ENCODE assay signal across 19 cellular contexts in genomic region chr17:37463039-37463438, GRCh38. TPM values are rescaled to one million over a fixed set of nuclear protein-coding genes. Genes with fewer than 3 reads are reported as not detected.
DNase-seq lines count a peak whose midpoint lies in the region; ATAC-seq, FAIRE-seq and TF ChIP-seq lines count a peak whose summit lies in the region.
"Had no signal": no experiment of that assay in that cellular context is flagged by ENCODE, and none has a peak within 500 bp of the region (broad histone marks: within the 10 kb centered on the region; RNA-seq: fewer than 3 reads in every experiment).

No MANE protein-coding gene starts in this region.

- in situ Hi-C loops in HepG2 (cut with HindIII; ENCODE audit: extremely low pct_ligation_motif_present, low pct_unique_long_range_greater_than_20kb) (no loop called here), K562 (cut with MboI) (no loop called here)

- TF ChIP-seq CTCF in HepG2 (CRISPR knock-in tag; IDR thresholded peaks at IDR 0.05) (no peak), right lobe of liver (IDR thresholded peaks at IDR 0.05) (no peak), K562 (IDR thresholded peaks at IDR 0.05 in 2 of 3, conservative IDR thresholded peaks at IDR 0.05 in 1 of 3; ENCODE audit: insufficient read depth in 2 of 3, low read depth in 1 of 3, low read length in 3 of 3) (no peak)

- BruUV-seq in HepG2 (replicated peaks; lab: Mats Ljungman, UMichigan) = no TSS peak
- BruUV-seq in K562 (replicated peaks; lab: Mats Ljungman, UMichigan) = no TSS peak

- H2AFZ ChIP-seq in HepG2 (ENCODE audit: low read length) (no peak overlapping the region), K562 (ENCODE audit: low read depth, low read length) (no peak overlapping the region)

- no peaks in the 10 kb centered on the region for H4K20me1 ChIP-seq in HepG2 (ENCODE audit: insufficient read depth, low read length)
- no peaks in the 10 kb centered on the region for H4K20me1 ChIP-seq in K562 (replicated peaks; ENCODE audit: control insufficient read depth, insufficient read depth, low read length)
- H4K20me1 ChIP-seq: BLaER1 treated with 17β-estradiol and CSF1 and Interleukin-3, amounts not matched to agents 10 nM and 100 nM had no signal

- H3K27me3 ChIP-seq in HepG2 (ENCODE audit: control insufficient read depth in 1 of 2, insufficient read depth in 2 of 2, low read length in 2 of 2) (no peaks in the 10 kb centered on the region), right lobe of liver (no peaks in the 10 kb centered on the region), K562 (ENCODE audit: control insufficient read depth in 2 of 2, insufficient read depth in 2 of 2, low read length in 2 of 2) (no peaks in the 10 kb centered on the region)
- H3K27me3 ChIP-seq: BLaER1 treated with 17β-estradiol and CSF1 and Interleukin-3, amounts not matched to agents 10 nM and 100 nM had no signal

- TF ChIP-seq RAD21 in HepG2 (CRISPR knock-in tag; IDR thresholded peaks at IDR 0.05) (no peak), K562 (CRISPR knock-in tag; conservative IDR thresholded peaks at IDR 0.05 in 1 of 2, IDR thresholded peaks at IDR 0.05 in 1 of 2) (no peak)

- ATAC-seq in HepG2 = no peak
- no peak for ATAC-seq in right lobe of liver
- no peak for ATAC-seq in K562
- ATAC-seq: A549; CD8-positive, alpha-beta T cell had no signal

- H3K79me2 ChIP-seq in HepG2 (ENCODE audit: insufficient read depth, low read length) (no peaks in the 10 kb centered on the region), K562 (ENCODE audit: control insufficient read depth, insufficient read depth, low read length) (no peaks in the 10 kb centered on the region)

- no peak for TF ChIP-seq EP300 in HepG2 (IDR thresholded peaks at IDR 0.05; ENCODE audit: low read depth in 2 of 2, low read length in 2 of 2)
- TF ChIP-seq EP300 in HepG2 (CRISPR knock-in tag; IDR thresholded peaks at IDR 0.05; ENCODE audit: borderline replicate concordance) = no peak
- TF ChIP-seq EP300 in K562 (IDR thresholded peaks at IDR 0.05; ENCODE audit: low read length) = no peak

- FAIRE-seq in HepG2 (lab: Jason Lieb, UNC) (no peak), K562 (lab: Jason Lieb, UNC) (no peak)
- FAIRE-seq: A549, D721Med, G401.6, GM12892, GM18507 had no signal

- 93% methylated on average over 3 of the region's 3 CpGs for WGBS in HepG2 (ENCODE audit: low lambda C conversion rate)
- WGBS in right lobe of liver (ENCODE audit: insufficient coverage, low coverage, low lambda C conversion rate, missing lambda C conversion rate) = 100% methylated on average over 3 of the region's 3 CpGs
- 93% methylated on average over 3 of the region's 3 CpGs for WGBS in K562 (ENCODE audit: insufficient coverage, low coverage, missing lambda C conversion rate)

- POLR2A ChIA-PET in HepG2 (lab: Yijun Ruan, JAX) = no interaction called here
- POLR2A ChIA-PET in K562 (lab: Yijun Ruan, JAX) = interaction anchor here (1.4 kb wide), 1 partner anchor 15 kb away, joined by 5 read pairs; no protein-coding TSS in a partner anchor

- H3K27ac ChIP-seq in HepG2 (ENCODE audit: extremely low read length, insufficient read depth, low read length) = no peak overlapping the region
- no peak overlapping the region for H3K27ac ChIP-seq in right lobe of liver
- no peak overlapping the region for H3K27ac ChIP-seq in K562 (ENCODE audit: extremely low read depth, low read depth, low read length)
- H3K27ac ChIP-seq: 22Rv1; A549; BLaER1 treated with 17β-estradiol and CSF1 and Interleukin-3, amounts not matched to agents 10 nM and 100 nM; C4-2B had no signal

- TF ChIP-seq POLR2A in HepG2 (IDR thresholded peaks at IDR 0.05; ENCODE audit: insufficient read depth in 1 of 2, low read depth in 2 of 2, low read length in 2 of 2) (no peak), right lobe of liver (IDR thresholded peaks at IDR 0.05) (no peak), K562 (conservative IDR thresholded peaks at IDR 0.05) (no peak)

- H3K36me3 ChIP-seq in HepG2 (replicated peaks in 1 of 2; ENCODE audit: control insufficient read depth in 1 of 2, insufficient read depth in 2 of 2, low read length in 2 of 2) (peaks cover 1 to 17% of the 10 kb centered on the region in 2 experiments; a peak in 2 of 5 replicates), right lobe of liver (peaks cover 0 to 15% (median 4%) of the 10 kb centered on the region in 4 donors), K562 (ENCODE audit: control insufficient read depth, insufficient read depth, low read length) (peaks cover 38% of the 10 kb centered on the region; the same call in 2 of the 3 replicates)

- H3K9me1 ChIP-seq in K562 (ENCODE audit: control insufficient read depth, insufficient read depth, low read length) = no peaks in the 10 kb centered on the region

- H3K4me3 ChIP-seq in HepG2 (replicated peaks in 1 of 3; ENCODE audit: insufficient read depth in 1 of 3, low read depth in 2 of 3, low read length in 3 of 3) (no peak overlapping the region), right lobe of liver (no peak overlapping the region), K562 (no peak overlapping the region)
- H3K4me3 ChIP-seq: A549; BLaER1 treated with 17β-estradiol and CSF1 and Interleukin-3, amounts not matched to agents 10 nM and 100 nM had no signal

- DNase-seq in HepG2 (ENCODE audit: low spot score) = no peak
- DNase-seq in right lobe of liver = no peak
- no peak for DNase-seq in K562 (ENCODE audit: extremely low read depth in 1 of 4, low spot score in 3 of 4)
- DNase-seq in NCI-H1694 treated with DMSO at 0.1 percent for 48 hours (lab: John Stamatoyannopoulos, UW) = no peak
- DNase-seq: AML-193; Caco-2; Calu3; CD4-positive, alpha-beta T cell; CD8-positive, alpha-beta T cell; DMS79 treated with DMSO at 0.1 percent for 48 hours; GF-D8 had no signal

- intact Hi-C loops in HepG2 (cut with micrococcal nuclease; ENCODE audit: unreplicated experiment) = no loop called here
- intact Hi-C loops in right lobe of liver (cut with DNase I) = no loop called here
- intact Hi-C loops in K562 (cut with micrococcal nuclease) = no loop called here

- H3K9ac ChIP-seq in HepG2 (ENCODE audit: insufficient read depth, low read depth, low read length) = no peak overlapping the region
- H3K9ac ChIP-seq in K562 (ENCODE audit: insufficient read depth in 1 of 2, low read depth in 2 of 2, low read length in 2 of 2) = no peak overlapping the region
- H3K9ac ChIP-seq: BLaER1 treated with 17β-estradiol and CSF1 and Interleukin-3, amounts not matched to agents 10 nM and 100 nM had no signal

- H3K4me2 ChIP-seq in HepG2 (ENCODE audit: low read depth, low read length) = no peak overlapping the region
- H3K4me2 ChIP-seq in K562 (ENCODE audit: insufficient read depth, low read length) = no peak overlapping the region
- H3K4me2 ChIP-seq: A549; BLaER1 treated with 17β-estradiol and CSF1 and Interleukin-3, amounts not matched to agents 10 nM and 100 nM had no signal

- CTCF ChIA-PET in HepG2 (lab: Yijun Ruan, JAX; ENCODE audit: low intra/inter-chr PET ratio, low total read pairs) = no interaction called here
- CTCF ChIA-PET in K562 (lab: Yijun Ruan, JAX; ENCODE audit: low intra/inter-chr PET ratio) = no interaction called here

- H3K4me1 ChIP-seq in HepG2 (ENCODE audit: insufficient read depth, low read length) (no peaks in the 10 kb centered on the region), right lobe of liver (no peaks in the 10 kb centered on the region), K562 (replicated peaks in 1 of 2; ENCODE audit: control insufficient read depth in 2 of 2, insufficient read depth in 2 of 2, low read length in 2 of 2) (no peaks in the 10 kb centered on the region)
- H3K4me1 ChIP-seq: BLaER1 treated with 17β-estradiol and CSF1 and Interleukin-3, amounts not matched to agents 10 nM and 100 nM; Caco-2 had no signal

- H3K9me3 ChIP-seq in HepG2 (ENCODE audit: low read length) = no peaks in the 10 kb centered on the region
- H3K9me3 ChIP-seq in right lobe of liver = no peaks in the 10 kb centered on the region
- H3K9me3 ChIP-seq in K562 (replicated peaks; ENCODE audit: control insufficient read depth, insufficient read depth, low read depth, low read length) = no peaks in the 10 kb centered on the region
- H3K9me3 ChIP-seq: A549; BLaER1 treated with 17β-estradiol and CSF1 and Interleukin-3, amounts not matched to agents 10 nM and 100 nM; Caco-2 had no signal

RNA-seq across cellular contexts. Expression of gene DUSP14, which starts 26.7 kb away (rescaled TPM):
- 33.5 and 44.1 TPM in 2 replicates for total RNA-seq in HepG2 (2016; rRNA removed; fragmentation: Illumina TruSeq; extraction: Trizol)
- total RNA-seq in HepG2 (2016; cell fraction: cytosol; rRNA removed; fragmentation: Illumina TruSeq; extraction: Trizol; ENCODE audit: low read depth) = 18.8 and 21.5 TPM in 2 replicates
- 32.1 and 44.0 TPM in 2 replicates for total RNA-seq in HepG2 (2016; cell fraction: insoluble cytoplasmic fraction; rRNA removed; fragmentation: Illumina TruSeq; extraction: Trizol)
- 32.9 and 33.1 TPM in 2 replicates for total RNA-seq in HepG2 (2016; cell fraction: membrane; rRNA removed; fragmentation: Illumina TruSeq; extraction: Trizol)
- 11.9 and 15.3 TPM in 2 replicates for total RNA-seq in HepG2 (2016; cell fraction: nucleus; rRNA removed; fragmentation: Illumina TruSeq; extraction: Trizol)
- polyA plus RNA-seq in HepG2 (2011; rRNA removed) = 38.6 and 39.8 TPM in 2 replicates
- 39.9 and 43.8 TPM in 2 replicates for polyA plus RNA-seq in HepG2 (2011; cell fraction: cytosol; rRNA removed)
- 17.1 and 18.3 TPM in 2 replicates for polyA plus RNA-seq in HepG2 (2011; cell fraction: nucleus; rRNA removed)
- 17.8 and 27.2 TPM in 2 replicates for polyA plus RNA-seq in HepG2 (2012)
- 17.9 and 19.4 TPM in 2 replicates for polyA plus RNA-seq in HepG2 (2016; cell fraction: cytosol; fragmentation: Illumina TruSeq; extraction: Trizol; ENCODE audit: low read depth)
- 53.9 and 55.7 TPM in 2 replicates for polyA plus RNA-seq in HepG2 (2016; cell fraction: insoluble cytoplasmic fraction; fragmentation: Illumina TruSeq; extraction: Trizol; ENCODE audit: low read depth)
- 27.9 and 28.1 TPM in 2 replicates for polyA plus RNA-seq in HepG2 (2016; cell fraction: membrane; fragmentation: Illumina TruSeq; extraction: Trizol; ENCODE audit: low read depth)
- polyA plus RNA-seq in HepG2 (2016; cell fraction: nucleus; fragmentation: Illumina TruSeq; extraction: Trizol; ENCODE audit: insufficient read depth, low read depth) = 25.9 and 26.2 TPM in 2 replicates
- polyA minus RNA-seq in HepG2 (2011; rRNA and poly(A)+ RNA removed; ENCODE audit: low replicate concordance) = 55.5 and 55.9 TPM in 2 replicates
- 13.8 and 14.9 TPM in 2 replicates for polyA minus RNA-seq in HepG2 (2011; cell fraction: cytosol; rRNA and poly(A)+ RNA removed)
- polyA minus RNA-seq in HepG2 (2011; cell fraction: nucleus; rRNA and poly(A)+ RNA removed) = 8.9 and 10.8 TPM in 2 replicates
- 10 to 100 TPM; 10.6 to 21.2 (median 13.2) TPM for total RNA-seq in right lobe of liver
- total RNA-seq in K562 (2011; cell fraction: chromatin; rRNA removed; ENCODE audit: low replicate concordance) = 14.7 and 22.3 TPM in 2 replicates
- total RNA-seq in K562 (2011; cell fraction: nucleolus; rRNA removed) = 15.7 and 17.9 TPM in 2 replicates
- 15.3 and 18.4 TPM in 2 replicates for total RNA-seq in K562 (2011; cell fraction: nucleoplasm; rRNA removed)
- 27.7 and 37.2 TPM in 2 replicates for total RNA-seq in K562 (2014; rRNA removed)
- 19.6 and 20.2 TPM in 2 replicates for total RNA-seq in K562 (2014; rRNA removed; fragmentation: Illumina TruSeq; extraction: Trizol)
- total RNA-seq in K562 (2015; rRNA removed; fragmentation: Illumina TruSeq; extraction: Trizol) = 23.6 and 26.9 TPM in 2 replicates
- 24.8 and 25.3 TPM in 2 replicates for total RNA-seq in K562 (2021)
- polyA plus RNA-seq in K562 (2011; rRNA removed) = 21.4 and 36.7 TPM in 2 replicates
- 26.9 and 54.6 TPM in 2 replicates for polyA plus RNA-seq in K562 (2011; cell fraction: cytosol; rRNA removed)
- polyA plus RNA-seq in K562 (2011; cell fraction: nucleus; rRNA removed) = 11.2 and 17.7 TPM in 2 replicates
- 21.4 and 25.4 TPM in 2 replicates for polyA plus RNA-seq in K562 (2012)
- 36.2 and 43.1 TPM in 2 replicates for polyA plus RNA-seq in K562 (2014; fragmentation: Illumina TruSeq; extraction: Trizol)
- polyA plus RNA-seq in K562 (2014; fragmentation: Nextera tagmentation; extraction: Ambion mirVana) = 10 to 100 TPM; 64.0 to 74.0 TPM
- 31.8 and 38.0 TPM in 2 replicates for polyA plus RNA-seq in K562 (2014; rRNA removed)
- polyA minus RNA-seq in K562 (2011; rRNA and poly(A)+ RNA removed) = 12.8 and 26.0 TPM in 2 replicates
- 8.5 and 12.9 TPM in 2 replicates for polyA minus RNA-seq in K562 (2011; cell fraction: cytosol; rRNA and poly(A)+ RNA removed)
- polyA minus RNA-seq in K562 (2011; cell fraction: nucleus; rRNA and poly(A)+ RNA removed) = 4.0 and 4.1 TPM in 2 replicates

RNA-seq across cellular contexts. Expression of gene TADA2A, which starts 56.4 kb away (rescaled TPM):
- 13.0 and 14.0 TPM in 2 replicates for total RNA-seq in HepG2 (2016; rRNA removed; fragmentation: Illumina TruSeq; extraction: Trizol)
- total RNA-seq in HepG2 (2016; cell fraction: cytosol; rRNA removed; fragmentation: Illumina TruSeq; extraction: Trizol; ENCODE audit: low read depth) = 16.2 and 17.6 TPM in 2 replicates
- 12.8 and 14.6 TPM in 2 replicates for total RNA-seq in HepG2 (2016; cell fraction: insoluble cytoplasmic fraction; rRNA removed; fragmentation: Illumina TruSeq; extraction: Trizol)
- total RNA-seq in HepG2 (2016; cell fraction: membrane; rRNA removed; fragmentation: Illumina TruSeq; extraction: Trizol) = 9.2 and 10.7 TPM in 2 replicates
- 14.0 and 16.9 TPM in 2 replicates for total RNA-seq in HepG2 (2016; cell fraction: nucleus; rRNA removed; fragmentation: Illumina TruSeq; extraction: Trizol)
- polyA plus RNA-seq in HepG2 (2011; rRNA removed) = 5.8 and 8.0 TPM in 2 replicates
- polyA plus RNA-seq in HepG2 (2011; cell fraction: cytosol; rRNA removed) = 3.8 and 4.1 TPM in 2 replicates
- 16.7 and 17.1 TPM in 2 replicates for polyA plus RNA-seq in HepG2 (2011; cell fraction: nucleus; rRNA removed)
- 6.0 and 10.9 TPM in 2 replicates for polyA plus RNA-seq in HepG2 (2012)
- polyA plus RNA-seq in HepG2 (2016; cell fraction: cytosol; fragmentation: Illumina TruSeq; extraction: Trizol; ENCODE audit: low read depth) = 1.7 and 2.1 TPM in 2 replicates
- 10.1 and 10.8 TPM in 2 replicates for polyA plus RNA-seq in HepG2 (2016; cell fraction: insoluble cytoplasmic fraction; fragmentation: Illumina TruSeq; extraction: Trizol; ENCODE audit: low read depth)
- 3.2 and 3.3 TPM in 2 replicates for polyA plus RNA-seq in HepG2 (2016; cell fraction: membrane; fragmentation: Illumina TruSeq; extraction: Trizol; ENCODE audit: low read depth)
- 22.7 and 24.8 TPM in 2 replicates for polyA plus RNA-seq in HepG2 (2016; cell fraction: nucleus; fragmentation: Illumina TruSeq; extraction: Trizol; ENCODE audit: insufficient read depth, low read depth)
- polyA minus RNA-seq in HepG2 (2011; rRNA and poly(A)+ RNA removed; ENCODE audit: low replicate concordance) = 12.8 and 44.5 TPM in 2 replicates
- 3.3 and 5.7 TPM in 2 replicates for polyA minus RNA-seq in HepG2 (2011; cell fraction: cytosol; rRNA and poly(A)+ RNA removed)
- polyA minus RNA-seq in HepG2 (2011; cell fraction: nucleus; rRNA and poly(A)+ RNA removed) = 35.1 and 38.5 TPM in 2 replicates
- 1 to 10 TPM; 5.2 to 9.6 (median 7.4) TPM for total RNA-seq in right lobe of liver
- 94.9 and 117 TPM in 2 replicates for total RNA-seq in K562 (2011; cell fraction: chromatin; rRNA removed; ENCODE audit: low replicate concordance)
- total RNA-seq in K562 (2011; cell fraction: nucleolus; rRNA removed) = 54.7 and 67.1 TPM in 2 replicates
- total RNA-seq in K562 (2011; cell fraction: nucleoplasm; rRNA removed) = 48.3 and 51.1 TPM in 2 replicates
- 13.8 and 20.0 TPM in 2 replicates for total RNA-seq in K562 (2014; rRNA removed)
- total RNA-seq in K562 (2014; rRNA removed; fragmentation: Illumina TruSeq; extraction: Trizol) = 25.0 and 27.0 TPM in 2 replicates
- 21.8 and 24.1 TPM in 2 replicates for total RNA-seq in K562 (2015; rRNA removed; fragmentation: Illumina TruSeq; extraction: Trizol)
- 24.8 and 26.9 TPM in 2 replicates for total RNA-seq in K562 (2021)
- 13.6 and 24.6 TPM in 2 replicates for polyA plus RNA-seq in K562 (2011; rRNA removed)
- polyA plus RNA-seq in K562 (2011; cell fraction: cytosol; rRNA removed) = 7.5 and 9.1 TPM in 2 replicates
- polyA plus RNA-seq in K562 (2011; cell fraction: nucleus; rRNA removed) = 32.1 and 42.8 TPM in 2 replicates
- polyA plus RNA-seq in K562 (2012) = 21.9 and 30.7 TPM in 2 replicates
- polyA plus RNA-seq in K562 (2014; fragmentation: Illumina TruSeq; extraction: Trizol) = 27.1 and 37.7 TPM in 2 replicates
- 10 to 100 TPM; 28.0 to 33.5 TPM for polyA plus RNA-seq in K562 (2014; fragmentation: Nextera tagmentation; extraction: Ambion mirVana)
- 18.5 and 21.3 TPM in 2 replicates for polyA plus RNA-seq in K562 (2014; rRNA removed)
- 37.8 and 62.7 TPM in 2 replicates for polyA minus RNA-seq in K562 (2011; rRNA and poly(A)+ RNA removed)
- polyA minus RNA-seq in K562 (2011; cell fraction: cytosol; rRNA and poly(A)+ RNA removed) = 10.0 and 13.8 TPM in 2 replicates
- polyA minus RNA-seq in K562 (2011; cell fraction: nucleus; rRNA and poly(A)+ RNA removed) = 32.9 and 33.0 TPM in 2 replicates

RNA-seq across cellular contexts. Expression of gene ACACA, which starts 56.4 kb away (rescaled TPM):
- total RNA-seq in HepG2 (2016; rRNA removed; fragmentation: Illumina TruSeq; extraction: Trizol) = 47.2 and 66.3 TPM in 2 replicates
- total RNA-seq in HepG2 (2016; cell fraction: cytosol; rRNA removed; fragmentation: Illumina TruSeq; extraction: Trizol; ENCODE audit: low read depth) = 22.2 and 23.4 TPM in 2 replicates
- total RNA-seq in HepG2 (2016; cell fraction: insoluble cytoplasmic fraction; rRNA removed; fragmentation: Illumina TruSeq; extraction: Trizol) = 47.1 and 54.7 TPM in 2 replicates
- total RNA-seq in HepG2 (2016; cell fraction: membrane; rRNA removed; fragmentation: Illumina TruSeq; extraction: Trizol) = 23.7 and 24.5 TPM in 2 replicates
- 104 and 116 TPM in 2 replicates for total RNA-seq in HepG2 (2016; cell fraction: nucleus; rRNA removed; fragmentation: Illumina TruSeq; extraction: Trizol)
- polyA plus RNA-seq in HepG2 (2011; rRNA removed) = 39.2 and 41.7 TPM in 2 replicates
- 21.4 and 33.5 TPM in 2 replicates for polyA plus RNA-seq in HepG2 (2011; cell fraction: cytosol; rRNA removed)
- 41.1 and 52.5 TPM in 2 replicates for polyA plus RNA-seq in HepG2 (2011; cell fraction: nucleus; rRNA removed)
- 33.4 and 43.9 TPM in 2 replicates for polyA plus RNA-seq in HepG2 (2012)
- polyA plus RNA-seq in HepG2 (2016; cell fraction: cytosol; fragmentation: Illumina TruSeq; extraction: Trizol; ENCODE audit: low read depth) = 16.6 and 18.4 TPM in 2 replicates
- polyA plus RNA-seq in HepG2 (2016; cell fraction: insoluble cytoplasmic fraction; fragmentation: Illumina TruSeq; extraction: Trizol; ENCODE audit: low read depth) = 45.2 and 51.9 TPM in 2 replicates
- 16.1 and 16.7 TPM in 2 replicates for polyA plus RNA-seq in HepG2 (2016; cell fraction: membrane; fragmentation: Illumina TruSeq; extraction: Trizol; ENCODE audit: low read depth)
- polyA plus RNA-seq in HepG2 (2016; cell fraction: nucleus; fragmentation: Illumina TruSeq; extraction: Trizol; ENCODE audit: insufficient read depth, low read depth) = 95.1 and 97.4 TPM in 2 replicates
- polyA minus RNA-seq in HepG2 (2011; rRNA and poly(A)+ RNA removed; ENCODE audit: low replicate concordance) = 221 and 344 TPM in 2 replicates
- polyA minus RNA-seq in HepG2 (2011; cell fraction: cytosol; rRNA and poly(A)+ RNA removed) = 81.0 and 94.9 TPM in 2 replicates
- polyA minus RNA-seq in HepG2 (2011; cell fraction: nucleus; rRNA and poly(A)+ RNA removed) = 194 and 291 TPM in 2 replicates
- 10 to 100 TPM; 14.6 to 56.4 (median 27.1) TPM for total RNA-seq in right lobe of liver
- total RNA-seq in K562 (2011; cell fraction: chromatin; rRNA removed; ENCODE audit: low replicate concordance) = 448 and 898 TPM in 2 replicates
- total RNA-seq in K562 (2011; cell fraction: nucleolus; rRNA removed) = 215 and 247 TPM in 2 replicates
- 361 and 377 TPM in 2 replicates for total RNA-seq in K562 (2011; cell fraction: nucleoplasm; rRNA removed)
- total RNA-seq in K562 (2014; rRNA removed) = 47.0 and 67.8 TPM in 2 replicates
- 88.4 and 95.3 TPM in 2 replicates for total RNA-seq in K562 (2014; rRNA removed; fragmentation: Illumina TruSeq; extraction: Trizol)
- total RNA-seq in K562 (2015; rRNA removed; fragmentation: Illumina TruSeq; extraction: Trizol) = 94.7 and 100 TPM in 2 replicates
- 135 and 151 TPM in 2 replicates for total RNA-seq in K562 (2021)
- 64.7 and 103 TPM in 2 replicates for polyA plus RNA-seq in K562 (2011; rRNA removed)
- 76.2 and 81.2 TPM in 2 replicates for polyA plus RNA-seq in K562 (2011; cell fraction: cytosol; rRNA removed)
- polyA plus RNA-seq in K562 (2011; cell fraction: nucleus; rRNA removed) = 143 and 189 TPM in 2 replicates
- polyA plus RNA-seq in K562 (2012) = 48.1 and 76.8 TPM in 2 replicates
- polyA plus RNA-seq in K562 (2014; fragmentation: Illumina TruSeq; extraction: Trizol) = 93.5 and 94.1 TPM in 2 replicates
- polyA plus RNA-seq in K562 (2014; fragmentation: Nextera tagmentation; extraction: Ambion mirVana) = 10 to 100 TPM; 35.9 to 42.9 TPM
- polyA plus RNA-seq in K562 (2014; rRNA removed) = 54.9 and 55.3 TPM in 2 replicates
- polyA minus RNA-seq in K562 (2011; rRNA and poly(A)+ RNA removed) = 202 and 328 TPM in 2 replicates
- polyA minus RNA-seq in K562 (2011; cell fraction: cytosol; rRNA and poly(A)+ RNA removed) = 111 and 229 TPM in 2 replicates
- 265 and 290 TPM in 2 replicates for polyA minus RNA-seq in K562 (2011; cell fraction: nucleus; rRNA and poly(A)+ RNA removed)
